In the genomic region with DNA sequence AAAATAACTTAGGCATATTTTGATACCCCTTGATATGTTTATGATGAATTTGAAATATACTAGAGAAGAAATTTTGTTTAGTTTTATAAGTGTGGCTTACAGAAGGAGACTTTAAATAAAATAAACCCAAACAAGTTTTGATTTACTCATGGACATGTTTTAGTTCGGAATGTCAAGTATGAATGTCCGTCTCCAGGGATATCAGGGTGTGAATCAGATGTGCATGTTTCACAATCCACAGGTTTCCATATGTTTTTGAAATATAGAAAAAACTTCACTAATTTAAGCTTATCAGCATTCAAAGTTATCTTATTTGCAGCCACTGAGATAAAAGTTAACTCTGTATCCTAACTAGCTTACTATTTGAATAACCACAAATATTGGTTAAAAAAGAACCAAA, we compare ENCODE assay signal across 18 cellular contexts.
"Had no signal": no experiment of that assay in that cellular context is flagged by ENCODE, and none has a peak within 500 bp of the region (broad histone marks: within the 10 kb centered on the region; RNA-seq: fewer than 3 reads in every experiment).

No MANE protein-coding gene starts in this region.

- H3K36me3 Mint-ChIP-seq: activated CD8-positive, alpha-beta memory T cell treated with anti-CD3 and anti-CD28 coated beads, Interleukin-2, amount 10 ng/mL, durations not matched to agents 7 days and 5 days; activated naive CD8-positive, alpha-beta T cell; naive thymus-derived CD4-positive, alpha-beta T cell; stimulated activated memory B cell treated with anti-CD40 and anti-IgM and Interleukin-4, amounts not matched to agents 10 μg/mL and 1 μg/mL and 100 μg/mL, for 72 hours had no signal

- H3K36me3 ChIP-seq: neutrophil, spleen, tibial nerve had no signal

- H3K9me3 Mint-ChIP-seq: activated T-cell treated with anti-CD3 and anti-CD28 coated beads, Interleukin-2, amount 50 U/mL, for 24 hours; naive thymus-derived CD4-positive, alpha-beta T cell; stimulated activated memory B cell treated with anti-CD40 and anti-IgM and Interleukin-4, amounts not matched to agents 10 μg/mL and 1 μg/mL and 100 μg/mL, for 72 hours had no signal

- H3K4me3 Mint-ChIP-seq: activated CD8-positive, alpha-beta memory T cell treated with anti-CD3 and anti-CD28 coated beads, Interleukin-2, amount 10 ng/mL, durations not matched to agents 7 days and 5 days; activated naive CD8-positive, alpha-beta T cell; activated T-cell treated with anti-CD3 and anti-CD28 coated beads, Interleukin-2, amount 50 U/mL, for 24 hours; naive thymus-derived CD4-positive, alpha-beta T cell; stimulated activated memory B cell treated with anti-CD40 and anti-IgM and Interleukin-4, amounts not matched to agents 10 μg/mL and 1 μg/mL and 100 μg/mL, for 72 hours had no signal

- ATAC-seq: activated CD4-positive, CD25-positive, alpha-beta regulatory T cell treated with anti-CD3 and anti-CD28 coated beads, Interleukin-2, amount 50 U/mL, for 24 hours; activated CD8-positive, alpha-beta memory T cell treated with anti-CD3 and anti-CD28 coated beads, Interleukin-2, amount 10 ng/mL, durations not matched to agents 7 days and 5 days; foreskin keratinocyte; naive thymus-derived CD4-positive, alpha-beta T cell; right cardiac atrium; stimulated activated memory B cell treated with anti-CD40 and anti-IgM and Interleukin-4, amounts not matched to agents 10 μg/mL and 1 μg/mL and 100 μg/mL, for 72 hours had no signal

- H3K9me3 ChIP-seq: neutrophil, spleen, tibial nerve had no signal

- H3K4me3 ChIP-seq: spleen, tibial nerve had no signal

- H3K27ac Mint-ChIP-seq: activated CD8-positive, alpha-beta memory T cell treated with anti-CD3 and anti-CD28 coated beads, Interleukin-2, amount 10 ng/mL, durations not matched to agents 7 days and 5 days; activated naive CD8-positive, alpha-beta T cell; activated T-cell treated with anti-CD3 and anti-CD28 coated beads, Interleukin-2, amount 50 U/mL, for 24 hours; naive thymus-derived CD4-positive, alpha-beta T cell; progenitor cell of endocrine pancreas; stimulated activated memory B cell treated with anti-CD40 and anti-IgM and Interleukin-4, amounts not matched to agents 10 μg/mL and 1 μg/mL and 100 μg/mL, for 72 hours had no signal

- H3K27me3 Mint-ChIP-seq: activated CD8-positive, alpha-beta memory T cell treated with anti-CD3 and anti-CD28 coated beads, Interleukin-2, amount 10 ng/mL, durations not matched to agents 7 days and 5 days; activated T-cell treated with anti-CD3 and anti-CD28 coated beads, Interleukin-2, amount 50 U/mL, for 24 hours; progenitor cell of endocrine pancreas; stimulated activated memory B cell treated with anti-CD40 and anti-IgM and Interleukin-4, amounts not matched to agents 10 μg/mL and 1 μg/mL and 100 μg/mL, for 72 hours had no signal

- H3K4me1 ChIP-seq: foreskin keratinocyte, spleen, tibial nerve had no signal

- H3K27ac ChIP-seq: foreskin keratinocyte, neutrophil, spleen, tibial nerve had no signal

- H3K27me3 ChIP-seq: foreskin keratinocyte, neutrophil, spleen, tibial nerve had no signal

- H3K4me1 Mint-ChIP-seq: activated CD8-positive, alpha-beta memory T cell treated with anti-CD3 and anti-CD28 coated beads, Interleukin-2, amount 10 ng/mL, durations not matched to agents 7 days and 5 days; naive thymus-derived CD4-positive, alpha-beta T cell; stimulated activated memory B cell treated with anti-CD40 and anti-IgM and Interleukin-4, amounts not matched to agents 10 μg/mL and 1 μg/mL and 100 μg/mL, for 72 hours had no signal

- DNase-seq: activated CD4-positive, alpha-beta T cell treated with anti-CD3 and anti-CD28 coated beads, Interleukin-2, amount 50 U/mL, for 48 hours; activated CD8-positive, alpha-beta memory T cell treated with anti-CD3 and anti-CD28 coated beads, Interleukin-2, amount 10 ng/mL, durations not matched to agents 7 days and 5 days; activated effector memory CD4-positive, alpha-beta T cell treated with Interleukin-2 at 50 U/mL for 16 hours; activated T-cell treated with anti-CD3 and anti-CD28 coated beads, Interleukin-2, amount 50 U/mL, for 24 hours; anterior cingulate cortex; cortex of kidney; effector CD8-positive, alpha-beta T cell; naive thymus-derived CD4-positive, alpha-beta T cell; right cardiac atrium; spleen; stimulated activated CD4-positive, alpha-beta T cell treated with anti-CD3 and anti-CD28 coated beads, Interleukin-1b, Interleukin-23, amount 100 ng/mL, for 48 hours had no signal
